In the genomic region with DNA sequence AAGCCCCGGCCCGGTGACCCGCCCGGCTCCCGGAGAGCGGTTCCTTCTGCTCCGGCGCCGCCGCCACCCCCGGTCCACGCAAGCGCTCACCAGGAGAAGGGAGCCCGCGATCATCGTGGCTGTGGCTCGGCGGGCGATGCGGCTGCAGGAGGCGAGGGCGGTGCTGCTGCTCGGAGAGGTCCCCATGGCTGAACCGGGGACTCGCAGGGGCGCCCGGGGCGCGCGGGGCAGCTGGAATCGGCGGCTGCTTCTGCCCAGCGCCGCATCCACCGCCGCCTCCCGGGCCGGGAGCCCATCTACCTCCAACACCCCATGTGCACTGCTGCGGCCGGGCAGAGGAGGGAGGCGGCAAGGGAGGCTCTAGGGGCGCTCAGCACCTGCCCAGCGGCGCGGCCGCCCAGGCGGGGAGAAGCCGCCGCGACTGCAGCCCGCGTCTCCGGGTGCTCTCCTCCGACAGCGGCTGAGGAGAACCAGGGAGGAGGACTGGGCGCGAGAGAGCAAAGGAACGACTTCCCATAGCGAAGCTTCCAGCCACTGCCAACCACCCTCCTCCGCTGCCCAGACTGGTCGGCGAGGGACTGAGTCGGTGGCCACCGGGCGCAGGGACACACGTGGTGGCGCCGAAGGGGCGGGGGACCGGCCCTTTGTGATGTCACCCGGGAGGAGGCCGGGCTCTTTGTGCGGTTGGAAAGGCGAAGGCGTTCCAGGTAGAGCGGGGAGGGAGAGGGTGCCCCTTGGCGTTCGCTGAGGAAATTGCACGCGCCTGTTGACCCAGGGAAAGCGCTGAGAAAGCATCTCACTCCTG, we compare ENCODE assay signal across 8 cellular contexts. TPM values are rescaled to one million over a fixed set of nuclear protein-coding genes. Genes with fewer than 3 reads are reported as not detected.
DNase-seq lines count a peak whose midpoint lies in the region; ATAC-seq and TF ChIP-seq lines count a peak whose summit lies in the region.

A gene with protein sequence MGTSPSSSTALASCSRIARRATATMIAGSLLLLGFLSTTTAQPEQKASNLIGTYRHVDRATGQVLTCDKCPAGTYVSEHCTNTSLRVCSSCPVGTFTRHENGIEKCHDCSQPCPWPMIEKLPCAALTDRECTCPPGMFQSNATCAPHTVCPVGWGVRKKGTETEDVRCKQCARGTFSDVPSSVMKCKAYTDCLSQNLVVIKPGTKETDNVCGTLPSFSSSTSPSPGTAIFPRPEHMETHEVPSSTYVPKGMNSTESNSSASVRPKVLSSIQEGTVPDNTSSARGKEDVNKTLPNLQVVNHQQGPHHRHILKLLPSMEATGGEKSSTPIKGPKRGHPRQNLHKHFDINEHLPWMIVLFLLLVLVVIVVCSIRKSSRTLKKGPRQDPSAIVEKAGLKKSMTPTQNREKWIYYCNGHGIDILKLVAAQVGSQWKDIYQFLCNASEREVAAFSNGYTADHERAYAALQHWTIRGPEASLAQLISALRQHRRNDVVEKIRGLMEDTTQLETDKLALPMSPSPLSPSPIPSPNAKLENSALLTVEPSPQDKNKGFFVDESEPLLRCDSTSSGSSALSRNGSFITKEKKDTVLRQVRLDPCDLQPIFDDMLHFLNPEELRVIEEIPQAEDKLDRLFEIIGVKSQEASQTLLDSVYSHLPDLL (minus strand): TSS at position 580 of the 805 bp plus-strand sequence. CDS start 394 bp downstream, at position 186.

- H3K27ac Mint-ChIP-seq in GM23338 (peak within 1 kb of the TSS; percentile 32), neural crest cell (ENCODE audit: unreplicated experiment) (peak within 1 kb of the TSS; percentile 43)

- peaks cover 14% of the 10 kb centered on the region for H3K27me3 Mint-ChIP-seq in GM23338 (ENCODE audit: insufficient read depth, low read depth, poor library complexity)
- H3K27me3 Mint-ChIP-seq in neural crest cell (ENCODE audit: low read depth), result peaks cover 31% of the 10 kb centered on the region

- H3K27me3 ChIP-seq in GM23338 (ENCODE audit: insufficient read depth) (no peaks in the 10 kb centered on the region), RWPE2 (ENCODE audit: insufficient read depth, poor library complexity, severe bottlenecking) (no peaks in the 10 kb centered on the region)

- H3K4me2 ChIP-seq in GM23338, result peak within 1 kb of the TSS; percentile 92

- peak within 1 kb of the TSS; percentile 75; the same call in 1 of the 2 replicates for H2AFZ ChIP-seq in GM23338

- peaks cover 25% of the 10 kb centered on the region for H4K20me1 ChIP-seq in GM23338 (replicated peaks; ENCODE audit: insufficient read depth)

- peak within 1 kb of the TSS; percentile 91 for H3K4me3 ChIP-seq in GM23338
- H3K4me3 ChIP-seq in RWPE2 (ENCODE audit: severe bottlenecking), result peak within 1 kb of the TSS; percentile 67
- peak within 1 kb of the TSS; percentile 68 to 78 for H3K4me3 ChIP-seq in foreskin fibroblast (ENCODE audit: low read depth in 1 of 2, low read length in 2 of 2)

- ATAC-seq in GM23338 (peak; percentile 87), RWPE2 (ENCODE audit: low read depth) (peak; percentile 79)

- peaks cover 45% of the 10 kb centered on the region for H3K79me2 ChIP-seq in GM23338 (replicated peaks; ENCODE audit: insufficient read depth)

- H3K36me3 ChIP-seq in GM23338 (ENCODE audit: insufficient read depth) (peaks cover 5% of the 10 kb centered on the region; the same call in 1 of the 2 replicates), RWPE2 (ENCODE audit: low read depth) (peaks cover 18% of the 10 kb centered on the region)

- no peaks in the 10 kb centered on the region; the same call in 1 of the 2 replicates for H3K9me2 ChIP-seq in GM23338 (ENCODE audit: insufficient read depth)

- peaks cover 37% of the 10 kb centered on the region for H3K4me1 Mint-ChIP-seq in GM23338
- peaks cover 13% of the 10 kb centered on the region for H3K4me1 Mint-ChIP-seq in neural crest cell

- H3F3A ChIP-seq in GM23338 (replicated peaks; ENCODE audit: low read depth), result no peaks in the 10 kb centered on the region

- H3K27ac ChIP-seq in GM23338 (ENCODE audit: low read depth) (peak within 1 kb of the TSS; percentile 61; the same call in 1 of the 2 replicates), RWPE2 (ENCODE audit: poor library complexity, severe bottlenecking) (peak within 1 kb of the TSS; percentile 65)

- TF ChIP-seq CTCF in GM23338 (conservative IDR thresholded peaks at IDR 0.05; ENCODE audit: low read depth in 2 of 2) (peak; percentile 73 to 94), LNCAP (IDR thresholded peaks at IDR 0.05) (peak; percentile 86), RWPE2 (IDR thresholded peaks at IDR 0.05; ENCODE audit: poor library complexity, severe bottlenecking) (peak; percentile 97), foreskin fibroblast (IDR thresholded peaks at IDR 0.05; ENCODE audit: low read depth, low read length) (peak; percentile 91), neural crest cell (conservative IDR thresholded peaks at IDR 0.05) (peak; percentile 93)

- H3K9me3 Mint-ChIP-seq in GM23338 (peaks cover 17% of the 10 kb centered on the region), neural crest cell (no peaks in the 10 kb centered on the region)

- peaks cover 26% of the 10 kb centered on the region for H3K36me3 Mint-ChIP-seq in GM23338 (ENCODE audit: low read depth)
- H3K36me3 Mint-ChIP-seq in neural crest cell (ENCODE audit: low read depth), result no peaks in the 10 kb centered on the region

- H3K4me1 ChIP-seq in GM23338 (ENCODE audit: insufficient read depth) (peaks cover 32% of the 10 kb centered on the region), RWPE2 (ENCODE audit: insufficient read depth, poor library complexity, severe bottlenecking) (peaks cover 22% of the 10 kb centered on the region)

- peak within 1 kb of the TSS; percentile 96 for H3K4me3 Mint-ChIP-seq in GM23338
- peak within 1 kb of the TSS; percentile 89 for H3K4me3 Mint-ChIP-seq in neural crest cell

- DNase-seq in ELF-1 (ENCODE audit: low read depth, low spot score), result peak; percentile 97
- peak; percentile 97 for DNase-seq in GM23338 (ENCODE audit: low spot score)
- peak; percentile 90 for DNase-seq in RWPE2 (ENCODE audit: low spot score)
- peak; percentile 50 for DNase-seq in activated gamma-delta T cell treated with anti-CD3 and anti-CD28 coated beads, Interleukin-2, amount 50 U/mL, for 16 hours (ENCODE audit: low read depth)
- peak; percentile 81 to 95 for DNase-seq in foreskin fibroblast
- peak; percentile 89 for DNase-seq in neural crest cell (ENCODE audit: low read depth, low spot score)
- DNase-seq in stromal cell of bone marrow (ENCODE audit: low read depth), result peak; percentile 74

- no peaks in the 10 kb centered on the region for H3K9me3 ChIP-seq in RWPE2 (ENCODE audit: severe bottlenecking)

TF ChIP-seq in GM23338, 12 proteins besides CTCF, POLR2A, EP300 and RAD21 (continues in another document):
- peak; percentile 87 for TF ChIP-seq CREB1 (CRISPR knock-in tag; IDR thresholded peaks at IDR 0.05; ENCODE audit: low read depth)
- TF ChIP-seq EZH2 (IDR thresholded peaks at IDR 0.05; ENCODE audit: low read depth, unreplicated experiment), result no peak
- TF ChIP-seq POLR2AphosphoS5 (IDR thresholded peaks at IDR 0.05; ENCODE audit: low read depth), result peak; percentile 98

RNA-seq across cellular contexts. Expression of the gene that starts here (rescaled TPM):
- total RNA-seq in GM23338 (2014; rRNA removed; shearing (Covaris generic)), result 48.1 and 48.5 TPM in 2 replicates
- 22.1 and 22.8 TPM in 2 replicates for polyA plus RNA-seq in GM23338 (2016; fragmentation: Nextera tagmentation; extraction: Ambion mirVana)
- 16.4 and 19.8 TPM in 2 replicates for total RNA-seq in neural crest cell

Comparison
In these comparisons a context has a peak if more than half of its experiments do, and no peak if none do; other contexts are left out.
1. Peak in every context shown above with its lines: DNase-seq, ATAC-seq, H3K4me3 ChIP-seq and H3K27ac ChIP-seq.